ENCODE assay signal across 13 cellular contexts in genomic region chr1:24045766-24046165, GRCh38.
DNase-seq lines count a peak whose midpoint lies in the region; ATAC-seq and TF ChIP-seq lines count a peak whose summit lies in the region.
"Had no signal": no experiment of that assay in that cellular context is flagged by ENCODE, and none has a peak within 500 bp of the region (broad histone marks: within the 10 kb centered on the region; RNA-seq: fewer than 3 reads in every experiment).

No MANE protein-coding gene starts in this region.

- TF ChIP-seq POLR2A in testis (IDR thresholded peaks at IDR 0.05) (no peak), Peyer's patch (IDR thresholded peaks at IDR 0.05) (no peak), right lobe of liver (IDR thresholded peaks at IDR 0.05) (no peak)

- H3K4me3 ChIP-seq in MG63 (no peak overlapping the region), mesenchymal stem cell (ENCODE audit: insufficient read depth in 1 of 2, low read depth in 1 of 2, low read length in 2 of 2) (peak overlapping the region in 1 of 2 experiments; percentile 20), testis (no peak overlapping the region), Peyer's patch (no peak overlapping the region), right lobe of liver (no peak overlapping the region)
- H3K4me3 ChIP-seq: HAP-1 had no signal

- H3K36me3 ChIP-seq in MG63 (no peaks in the 10 kb centered on the region), mesenchymal stem cell (ENCODE audit: control insufficient read depth in 1 of 2, insufficient read depth in 2 of 2, low read depth in 1 of 2, low read length in 2 of 2) (no peaks in the 10 kb centered on the region), testis (ENCODE audit: low read depth, missing control alignments) (no peaks in the 10 kb centered on the region), Peyer's patch (no peaks in the 10 kb centered on the region), right lobe of liver (no peaks in the 10 kb centered on the region)
- H3K36me3 ChIP-seq: HAP-1 had no signal

- DNase-seq in MG63 (peak; percentile 71), mesenchymal stem cell (no peak), testis (peak; percentile 48), Peyer's patch (no peak), DMS53 (lab: John Stamatoyannopoulos, UW) (no peak), right lobe of liver (no peak), NCI-H2107 (lab: John Stamatoyannopoulos, UW) (no peak)
- DNase-seq: activated CD4-positive, alpha-beta T cell treated with anti-CD3 and anti-CD28 coated beads for 4 hours; activated T-cell treated with anti-CD3 and anti-CD28 coated beads, Interleukin-2, amount 50 U/mL, for 24 hours; dermis blood vessel endothelial cell had no signal

- no peaks in the 10 kb centered on the region for H3K79me1 ChIP-seq in mesenchymal stem cell (replicated peaks; ENCODE audit: low read length, poor library complexity, severe bottlenecking)

- no peak for ATAC-seq in right lobe of liver

- H3K4me1 ChIP-seq in mesenchymal stem cell (ENCODE audit: control insufficient read depth, insufficient read depth, low read depth, low read length) (peaks cover 12% of the 10 kb centered on the region), testis (peaks cover 12% of the 10 kb centered on the region), Peyer's patch (peaks cover 0 to 26% (median 0%) of the 10 kb centered on the region in 4 donors), right lobe of liver (no peaks in the 10 kb centered on the region)

- TF ChIP-seq CTCF in brain (conservative IDR thresholded peaks at IDR 0.05), result no peak
- no peak for TF ChIP-seq CTCF in testis (IDR thresholded peaks at IDR 0.05)
- no peak for TF ChIP-seq CTCF in Peyer's patch (IDR thresholded peaks at IDR 0.05)
- TF ChIP-seq CTCF in right lobe of liver (IDR thresholded peaks at IDR 0.05), result no peak

- no peak overlapping the region for H2AFZ ChIP-seq in mesenchymal stem cell (ENCODE audit: low read depth, low read length)

- no peak overlapping the region for H2BK5ac ChIP-seq in mesenchymal stem cell (ENCODE audit: low read depth, low read length, poor library complexity, severe bottlenecking)

- no peak overlapping the region for H4K91ac ChIP-seq in mesenchymal stem cell (ENCODE audit: low read length)

- no peak overlapping the region for H3K4ac ChIP-seq in mesenchymal stem cell (ENCODE audit: low read depth in 1 of 2, low read length in 2 of 2)

- H3K4me1 Mint-ChIP-seq in brain, result peaks cover 21% of the 10 kb centered on the region

- intact Hi-C loops in testis (cut with DNase I; ENCODE audit: low total_unique reads), result no loop called here
- intact Hi-C loops in right lobe of liver (cut with DNase I), result no loop called here

- H3K27me3 ChIP-seq in MG63 (no peaks in the 10 kb centered on the region), mesenchymal stem cell (ENCODE audit: control insufficient read depth in 1 of 2, insufficient read depth in 1 of 2, low read length in 2 of 2) (no peaks in the 10 kb centered on the region), testis (no peaks in the 10 kb centered on the region), Peyer's patch (no peaks in the 10 kb centered on the region), right lobe of liver (no peaks in the 10 kb centered on the region)

- H3K9me3 Mint-ChIP-seq in brain, result peaks cover 0 to 7% (median 0%) of the 10 kb centered on the region in 5 experiments
- H3K9me3 Mint-ChIP-seq: activated T-cell treated with anti-CD3 and anti-CD28 coated beads, Interleukin-2, amount 50 U/mL, for 24 hours; T-helper 1 cell treated with Interleukin-12 subunit alpha and Interleukin-12 subunit beta and Interleukin-4 antibody, amounts not matched to agents 30 μg/mL and 1 μg/mL, for 36 hours had no signal

- H3K9ac ChIP-seq in mesenchymal stem cell (ENCODE audit: low read length), result peak overlapping the region; percentile 74

- no peak overlapping the region for H2AK5ac ChIP-seq in mesenchymal stem cell (ENCODE audit: low read length, severe bottlenecking)

- no peak overlapping the region for H3K18ac ChIP-seq in mesenchymal stem cell (ENCODE audit: low read depth in 1 of 2, low read length in 2 of 2)

- H2BK15ac ChIP-seq in mesenchymal stem cell (ENCODE audit: low read depth, poor library complexity, severe bottlenecking), result no peak overlapping the region

- H2BK12ac ChIP-seq in mesenchymal stem cell (ENCODE audit: low read length in 2 of 2), result no peak overlapping the region

- peak overlapping the region in 1 of 5 experiments; percentile 55 for H3K4me3 Mint-ChIP-seq in brain
- H3K4me3 Mint-ChIP-seq: activated T-cell treated with anti-CD3 and anti-CD28 coated beads, Interleukin-2, amount 50 U/mL, for 24 hours; T-helper 1 cell treated with Interleukin-12 subunit alpha and Interleukin-12 subunit beta and Interleukin-4 antibody, amounts not matched to agents 30 μg/mL and 1 μg/mL, for 36 hours had no signal

- H4K8ac ChIP-seq in mesenchymal stem cell (ENCODE audit: low read length), result no peak overlapping the region

- H3K27ac Mint-ChIP-seq in brain, result peak overlapping the region in 4 of 5 experiments; percentile 75 to 87 (median 81)
- H3K27ac Mint-ChIP-seq: activated T-cell treated with anti-CD3 and anti-CD28 coated beads, Interleukin-2, amount 50 U/mL, for 24 hours; T-helper 1 cell treated with Interleukin-12 subunit alpha and Interleukin-12 subunit beta and Interleukin-4 antibody, amounts not matched to agents 30 μg/mL and 1 μg/mL, for 36 hours had no signal

- no peak overlapping the region for H3K4me2 ChIP-seq in mesenchymal stem cell (ENCODE audit: low read length, poor library complexity, severe bottlenecking)

- H2BK120ac ChIP-seq in mesenchymal stem cell (ENCODE audit: low read depth, low read length), result no peak overlapping the region

- H3K23ac ChIP-seq in mesenchymal stem cell (ENCODE audit: low read length in 2 of 2), result no peak overlapping the region

- H3K9me3 ChIP-seq in MG63 (no peaks in the 10 kb centered on the region), mesenchymal stem cell (ENCODE audit: control insufficient read depth, low read length) (no peaks in the 10 kb centered on the region), testis (no peaks in the 10 kb centered on the region), Peyer's patch (no peaks in the 10 kb centered on the region), right lobe of liver (no peaks in the 10 kb centered on the region)
- H3K9me3 ChIP-seq: HAP-1 had no signal

- H3K27ac ChIP-seq in mesenchymal stem cell (ENCODE audit: low read length, poor library complexity, severe bottlenecking) (no peak overlapping the region), testis (peak overlapping the region in 1 of 2 donors; percentile 75), Peyer's patch (peak overlapping the region in 2 of 4 donors; percentile 7 to 15), right lobe of liver (no peak overlapping the region)

- no peak overlapping the region for H3K14ac ChIP-seq in mesenchymal stem cell (ENCODE audit: low read length in 2 of 2)

- H3K36me3 Mint-ChIP-seq in brain, result no peaks in the 10 kb centered on the region

- 62% methylated on average over 2 of the region's 2 CpGs for WGBS in mesenchymal stem cell
- WGBS in testis, 2 donors, result 42 to 64% methylated on average over 2 of the region's 2 CpGs
- 89% methylated on average over 2 of the region's 2 CpGs for WGBS in right lobe of liver (ENCODE audit: insufficient coverage, low coverage, low lambda C conversion rate, missing lambda C conversion rate)

- H3K27me3 Mint-ChIP-seq in brain, result no peaks in the 10 kb centered on the region
- H3K27me3 Mint-ChIP-seq: activated T-cell treated with anti-CD3 and anti-CD28 coated beads, Interleukin-2, amount 50 U/mL, for 24 hours had no signal

Comparison
In these comparisons a context has a peak if more than half of its experiments do, and no peak if none do; other contexts are left out.
1. DNase-seq: peak in MG63 (single experiment) and testis (single experiment); none in mesenchymal stem cell (single experiment), Peyer's patch (0 of 3), DMS53 (single experiment), right lobe of liver (0 of 3) and NCI-H2107 (single experiment).